21 cellular contexts compared by ENCODE assay signal in the genomic region with DNA sequence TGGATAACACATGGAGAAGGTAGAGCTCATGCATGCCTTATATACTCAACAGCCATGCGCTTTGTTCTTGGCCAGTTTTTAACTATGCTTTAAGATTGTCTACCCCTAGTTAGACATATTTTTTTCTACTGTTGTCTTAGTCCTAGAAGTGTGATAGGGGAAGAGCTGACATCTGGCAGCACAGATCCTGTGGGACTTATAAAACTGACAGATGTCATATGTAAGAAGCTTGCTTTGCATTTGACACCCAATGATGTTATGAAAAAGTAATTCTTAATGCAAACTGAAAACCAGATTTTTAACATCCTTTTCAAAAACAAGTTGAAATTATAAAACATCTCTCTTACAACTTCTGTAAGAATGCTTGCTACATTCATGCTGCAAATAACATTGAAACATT.
DNase-seq lines count a peak whose midpoint lies in the region; ATAC-seq lines count a peak whose summit lies in the region.
"Had no signal": no experiment of that assay in that cellular context is flagged by ENCODE, and none has a peak within 500 bp of the region (broad histone marks: within the 10 kb centered on the region; RNA-seq: fewer than 3 reads in every experiment).

No MANE protein-coding gene starts in this region.

- no CpG with 5 or more reads among the region's 1 CpG for WGBS in neuronal stem cell (ENCODE audit: extremely low coverage in 2 of 2, insufficient read length in 2 of 2, insufficient replicate concordance in 1 of 2), 2 donors

- no peak overlapping the region for H2AFZ ChIP-seq in neuronal stem cell (ENCODE audit: low read length)
- H2AFZ ChIP-seq: GM23248 had no signal

- no peak overlapping the region for H3K9ac ChIP-seq in neuronal stem cell (ENCODE audit: low read depth, low read length, poor library complexity)
- H3K9ac ChIP-seq: GM23248 had no signal

- no peak overlapping the region for H2BK120ac ChIP-seq in neuronal stem cell (ENCODE audit: low read depth, low read length)

- H3K9me3 ChIP-seq in neuronal stem cell (replicated peaks in 1 of 2; ENCODE audit: control insufficient read depth in 2 of 2, insufficient read depth in 1 of 2, low read depth in 1 of 2, low read length in 2 of 2), result peaks cover 0 to 2% of the 10 kb centered on the region in 2 donors
- H3K9me3 ChIP-seq: BE2C, HAP-1 had no signal

- H3K14ac ChIP-seq in neuronal stem cell (ENCODE audit: low read length), result no peak overlapping the region

- H3K4me1 ChIP-seq in neuronal stem cell (ENCODE audit: control insufficient read depth in 2 of 2, insufficient read depth in 1 of 2, low read depth in 1 of 2, low read length in 2 of 2), result peaks cover 23 to 28% of the 10 kb centered on the region in 2 donors
- H3K4me1 ChIP-seq: HAP-1 had no signal

- H3K36me3 ChIP-seq in neuronal stem cell (replicated peaks in 1 of 2; ENCODE audit: control insufficient read depth in 2 of 2, insufficient read depth in 2 of 2, low read length in 2 of 2), result no peaks in the 10 kb centered on the region
- H3K36me3 ChIP-seq: BE2C, HAP-1 had no signal

- no peak overlapping the region for H2BK12ac ChIP-seq in neuronal stem cell (ENCODE audit: low read length)

- no peak overlapping the region for H4K8ac ChIP-seq in neuronal stem cell (ENCODE audit: low read depth, low read length)

- peak overlapping the region; percentile 14 for H3K27ac ChIP-seq in neuronal stem cell (replicated peaks; ENCODE audit: low read length)
- H3K27ac ChIP-seq: GM23248, HL-60 had no signal

- H3K4ac ChIP-seq in neuronal stem cell (ENCODE audit: low read length), result no peak overlapping the region

- no peak overlapping the region for H2BK15ac ChIP-seq in neuronal stem cell (ENCODE audit: low read length)

- H3K27me3 ChIP-seq in neuronal stem cell (ENCODE audit: control insufficient read depth in 3 of 3, insufficient read depth in 3 of 3, low read depth in 1 of 3, low read length in 3 of 3), result no peaks in the 10 kb centered on the region
- H3K27me3 ChIP-seq: BE2C had no signal

- H3K4me2 ChIP-seq in neuronal stem cell (ENCODE audit: insufficient read depth, low read length, poor library complexity, severe bottlenecking), result no peak overlapping the region

- H2BK5ac ChIP-seq in neuronal stem cell (ENCODE audit: low read length), result no peak overlapping the region

- H2AK5ac ChIP-seq in neuronal stem cell (ENCODE audit: low read depth, low read length), result no peak overlapping the region

- no peak overlapping the region for H4K91ac ChIP-seq in neuronal stem cell (ENCODE audit: low read depth, low read length, poor library complexity)

- ATAC-seq in HG02759 (IDR thresholded peaks at IDR 0.05; ENCODE audit: unreplicated experiment), result no peak
- no peak for ATAC-seq in HG03378 (IDR thresholded peaks at IDR 0.05; ENCODE audit: unreplicated experiment)
- ATAC-seq: K562 had no signal

- no peaks in the 10 kb centered on the region for H3K79me1 ChIP-seq in neuronal stem cell (ENCODE audit: low read depth, low read length)

- H3K4me3 ChIP-seq in neuronal stem cell (ENCODE audit: low read length in 2 of 2), result no peak overlapping the region
- H3K4me3 ChIP-seq: GM23248, HAP-1, K562 had no signal

- H3K23ac ChIP-seq in neuronal stem cell (ENCODE audit: low read depth, low read length, poor library complexity), result no peak overlapping the region

- no peak overlapping the region for H3K18ac ChIP-seq in neuronal stem cell (ENCODE audit: low read length)

- DNase-seq in DMS 273 treated with DMSO at 0.1 percent for 48 hours (lab: John Stamatoyannopoulos, UW), result peak; percentile 43
- peak; percentile 57 for DNase-seq in NCI-H2171 (lab: John Stamatoyannopoulos, UW)
- DNase-seq in NCI-H82 (lab: John Stamatoyannopoulos, UW), result peak; percentile 76
- DNase-seq in neuronal stem cell (ENCODE audit: low spot score), result no peak
- DNase-seq in stimulated activated CD4-positive, alpha-beta T cell treated with anti-CD3 and anti-CD28 coated beads, Interleukin-12 subunit alpha, Interleukin-12 subunit beta, amount 100 ng/mL, for 4 hours, result no peak
- DNase-seq in middle frontal gyrus (ENCODE audit: extremely low spot score, low spot score), result no peak
- DNase-seq: ACHN; BE2C; C1 segment of cervical spinal cord; CD4-positive, CD25-positive, alpha-beta regulatory T cell; CD8-positive, alpha-beta memory T cell; COR-L47; DMS53; DND-41; EL; GM23248 had no signal

Comparison
In these comparisons a context has a peak if more than half of its experiments do, and no peak if none do; other contexts are left out.
1. DNase-seq: peak in DMS 273 treated with DMSO at 0.1 percent for 48 hours (single experiment), NCI-H2171 (single experiment) and NCI-H82 (single experiment); none in neuronal stem cell (single experiment), stimulated activated CD4-positive, alpha-beta T cell treated with anti-CD3 and anti-CD28 coated beads, Interleukin-12 subunit alpha, Interleukin-12 subunit beta, amount 100 ng/mL, for 4 hours (single experiment) and middle frontal gyrus (single experiment).